Comparison of ENCODE assay signal across 10 cellular contexts in genomic region chr2:235511187-235511661, GRCh38. TPM values are rescaled to one million over a fixed set of nuclear protein-coding genes. Genes with fewer than 3 reads are reported as not detected.
DNase-seq lines count a peak whose midpoint lies in the region; ATAC-seq and TF ChIP-seq lines count a peak whose summit lies in the region.
"Had no signal": no experiment of that assay in that cellular context is flagged by ENCODE, and none has a peak within 500 bp of the region (broad histone marks: within the 10 kb centered on the region; RNA-seq: fewer than 3 reads in every experiment).

No MANE protein-coding gene starts in this region.

- H3K27me3 Mint-ChIP-seq in activated CD8-positive, alpha-beta memory T cell treated with anti-CD3 and anti-CD28 coated beads, Interleukin-2, amount 10 ng/mL, durations not matched to agents 7 days and 5 days, result no peaks in the 10 kb centered on the region

- H3K4me3 ChIP-seq in KMS-11 (IDR thresholded peaks at IDR 0.05; ENCODE audit: insufficient read depth, low read depth, low read length) (no peak overlapping the region), cardiac fibroblast (replicated peaks in 1 of 2; ENCODE audit: low read depth in 2 of 2, low read length in 2 of 2) (no peak overlapping the region)
- H3K4me3 ChIP-seq: heart right ventricle had no signal

- H3K4me3 Mint-ChIP-seq in activated CD8-positive, alpha-beta memory T cell treated with anti-CD3 and anti-CD28 coated beads, Interleukin-2, amount 10 ng/mL, durations not matched to agents 7 days and 5 days, result no peak overlapping the region

- H4K20me1 ChIP-seq in KMS-11 (ENCODE audit: insufficient read depth), result no peaks in the 10 kb centered on the region

- CTCF ChIA-PET in activated CD8-positive, alpha-beta memory T cell treated with anti-CD3 and anti-CD28 coated beads, Interleukin-2, amount 10 ng/mL, durations not matched to agents 7 days and 5 days (lab: Charles Lee), result no interaction called here

- H3K27me3 ChIP-seq in KMS-11 (ENCODE audit: insufficient read depth, low read depth), result no peaks in the 10 kb centered on the region
- H3K27me3 ChIP-seq: heart right ventricle had no signal

- H3K9ac ChIP-seq in KMS-11, result no peak overlapping the region

- no peak overlapping the region for H2AFZ ChIP-seq in KMS-11 (ENCODE audit: low read depth)

- no peak overlapping the region for H3K27ac ChIP-seq in KMS-11
- H3K27ac ChIP-seq: heart right ventricle had no signal

- H3K4me1 Mint-ChIP-seq in activated CD8-positive, alpha-beta memory T cell treated with anti-CD3 and anti-CD28 coated beads, Interleukin-2, amount 10 ng/mL, durations not matched to agents 7 days and 5 days, result no peaks in the 10 kb centered on the region

- ATAC-seq in left lobe of liver, result peak; percentile 56
- no peak for ATAC-seq in activated CD8-positive, alpha-beta memory T cell treated with anti-CD3 and anti-CD28 coated beads, Interleukin-2, amount 10 ng/mL, durations not matched to agents 7 days and 5 days

- no peak overlapping the region for H3K27ac Mint-ChIP-seq in activated CD8-positive, alpha-beta memory T cell treated with anti-CD3 and anti-CD28 coated beads, Interleukin-2, amount 10 ng/mL, durations not matched to agents 7 days and 5 days

- H3K4me2 ChIP-seq in KMS-11, result peak overlapping the region; percentile 5; the same call in 1 of the 2 replicates

- peaks cover 96% of the 10 kb centered on the region for H3K79me2 ChIP-seq in KMS-11 (ENCODE audit: insufficient read depth, low read depth)

- no peak for TF ChIP-seq CTCF in KMS-11 (conservative IDR thresholded peaks at IDR 0.05; ENCODE audit: low read depth, low read length)
- no peak for TF ChIP-seq CTCF in cardiac fibroblast (IDR thresholded peaks at IDR 0.05; ENCODE audit: low read depth, low read length)

- no peaks in the 10 kb centered on the region for H3K36me3 ChIP-seq in KMS-11 (ENCODE audit: insufficient read depth)

- no peaks in the 10 kb centered on the region for H3K36me3 Mint-ChIP-seq in activated CD8-positive, alpha-beta memory T cell treated with anti-CD3 and anti-CD28 coated beads, Interleukin-2, amount 10 ng/mL, durations not matched to agents 7 days and 5 days

- H3K4me1 ChIP-seq in KMS-11 (ENCODE audit: low read depth, poor library complexity, severe bottlenecking), result peaks cover 33% of the 10 kb centered on the region

- no peaks in the 10 kb centered on the region for H3K9me3 Mint-ChIP-seq in activated CD8-positive, alpha-beta memory T cell treated with anti-CD3 and anti-CD28 coated beads, Interleukin-2, amount 10 ng/mL, durations not matched to agents 7 days and 5 days (ENCODE audit: low read depth)

- peak; percentile 90 for DNase-seq in AG08396 (ENCODE audit: low spot score)
- DNase-seq in cardiac fibroblast (ENCODE audit: low read depth in 2 of 2), result peak; percentile 69 to 82
- no peak for DNase-seq in left lobe of liver (ENCODE audit: low spot score)
- DNase-seq in mesenteric fat pad (ENCODE audit: low spot score), result no peak
- no peak for DNase-seq in DMS53 treated with DMSO at 0.1 percent for 48 hours (lab: John Stamatoyannopoulos, UW; ENCODE audit: unreplicated experiment)
- DNase-seq in SHP77 treated with DMSO at 0.1 percent for 48 hours (lab: John Stamatoyannopoulos, UW), result no peak
- no peak for DNase-seq in activated CD8-positive, alpha-beta memory T cell treated with anti-CD3 and anti-CD28 coated beads, Interleukin-2, amount 10 ng/mL, durations not matched to agents 7 days and 5 days
- DNase-seq: DND-41, heart right ventricle had no signal

RNA-seq across cellular contexts. Expression of gene AGAP1, which starts 17.4 kb away (rescaled TPM):
- total RNA-seq in left lobe of liver (10.5 TPM), mesenteric fat pad (26.5 TPM)
- total RNA-seq in activated CD8-positive, alpha-beta memory T cell treated with anti-CD3 and anti-CD28 coated beads, Interleukin-2, amount 10 ng/mL, durations not matched to agents 7 days and 5 days, result 1 to 10 TPM in 1 of 2 experiments, under 1 TPM in 1; 0.75 to 1.8 TPM

Comparison
In these comparisons a context has a peak if more than half of its experiments do, and no peak if none do; other contexts are left out.
1. DNase-seq: peak in AG08396 (single experiment) and cardiac fibroblast (2 of 2); none in left lobe of liver (single experiment), mesenteric fat pad (single experiment), DMS53 treated with DMSO at 0.1 percent for 48 hours (single experiment), SHP77 treated with DMSO at 0.1 percent for 48 hours (single experiment) and activated CD8-positive, alpha-beta memory T cell treated with anti-CD3 and anti-CD28 coated beads, Interleukin-2, amount 10 ng/mL, durations not matched to agents 7 days and 5 days (single experiment).